ENCODE assay signal across 12 cellular contexts in genomic region chr6:111623046-111623718, GRCh38.
"Had no signal": no experiment of that assay in that cellular context is flagged by ENCODE, and none has a peak within 500 bp of the region (broad histone marks: within the 10 kb centered on the region; RNA-seq: fewer than 3 reads in every experiment).

No MANE protein-coding gene starts in this region.

- H3K9me3 ChIP-seq: ovary had no signal

- H3K9ac ChIP-seq: neural progenitor cell had no signal

- DNase-seq: activated CD4-positive, alpha-beta T cell treated with anti-CD3 and anti-CD28 coated beads, Interleukin-2, amount 10 ng/mL, durations not matched to agents 7 days and 5 days; activated naive CD4-positive, alpha-beta T cell treated with anti-CD3 and anti-CD28 coated beads, Interleukin-2, amount 10 ng/mL, durations not matched to agents 7 days and 5 days; activated T-cell treated with anti-CD3 and anti-CD28 coated beads, Interleukin-2, amount 50 U/mL, for 24 hours; dorsolateral prefrontal cortex; foreskin melanocyte; kidney glomerular epithelial cell had no signal

- H2AFZ ChIP-seq: neural progenitor cell had no signal

- ATAC-seq: stimulated activated memory B cell treated with anti-CD40 and anti-IgM and Interleukin-4, amounts not matched to agents 10 μg/mL and 1 μg/mL and 100 μg/mL, for 72 hours had no signal

- FAIRE-seq: astrocyte, urothelium cell line had no signal

- H3K27ac ChIP-seq: dorsolateral prefrontal cortex, neural progenitor cell, ovary had no signal

- H3K36me3 ChIP-seq: neural progenitor cell, ovary had no signal

- H3K27me3 ChIP-seq: dorsolateral prefrontal cortex, neural progenitor cell, ovary had no signal

- H3K4me3 ChIP-seq: dorsolateral prefrontal cortex, lung, neural progenitor cell, ovary had no signal

- H3K4me2 ChIP-seq: neural progenitor cell had no signal
